In genomic region chr2:169693344-169693743, GRCh38 we compare ENCODE assay signal across 8 cellular contexts. TPM values are rescaled to one million over a fixed set of nuclear protein-coding genes. Genes with fewer than 3 reads are reported as not detected.
DNase-seq lines count a peak whose midpoint lies in the region; ATAC-seq and TF ChIP-seq lines count a peak whose summit lies in the region.

No MANE protein-coding gene starts in this region.

- WGBS in spleen, 5 donors = 16 to 21% (median 21%) methylated on average over 4 of the region's 4 CpGs

- intact Hi-C loops in spleen (cut with DNase I; ENCODE audit: low total_unique reads) = no loop called here

- H3K27me3 ChIP-seq in DND-41 (ENCODE audit: insufficient read depth, low read length, poor library complexity) (no peaks in the 10 kb centered on the region), Loucy (ENCODE audit: insufficient read depth, low read length, poor library complexity, severe bottlenecking) (no peaks in the 10 kb centered on the region), adipocyte (replicated peaks; ENCODE audit: control insufficient read depth, insufficient read depth, low read length) (no peaks in the 10 kb centered on the region), muscle layer of duodenum (ENCODE audit: low read depth, low read length) (no peaks in the 10 kb centered on the region), spleen (replicated peaks in 1 of 7) (no peaks in the 10 kb centered on the region)

- H3K4me1 ChIP-seq in DND-41 (ENCODE audit: insufficient read depth, low read length) (peaks cover 22% of the 10 kb centered on the region), Loucy (ENCODE audit: insufficient read depth, low read length, poor library complexity, severe bottlenecking) (peaks cover 12% of the 10 kb centered on the region), adipocyte (ENCODE audit: control insufficient read depth, insufficient read depth, low read length) (peaks cover 27% of the 10 kb centered on the region), muscle layer of duodenum (ENCODE audit: control insufficient read depth in 1 of 2, insufficient read depth in 2 of 2, low read length in 2 of 2) (peaks cover 0 to 7% of the 10 kb centered on the region in 2 donors), spleen (peaks cover 0 to 25% (median 18%) of the 10 kb centered on the region in 6 donors)

- no peak for DNase-seq in DND-41
- peak; percentile 56 for DNase-seq in adipocyte (ENCODE audit: low read depth)
- DNase-seq in spleen = no peak
- no peak for DNase-seq in HCEC 1CT
- DNase-seq in ecto neural progenitor cell (ENCODE audit: low spot score) = no peak

- H2AFZ ChIP-seq in DND-41 (ENCODE audit: low read depth, low read length) = no peak overlapping the region
- H2AFZ ChIP-seq in Loucy (ENCODE audit: low read length) = peak overlapping the region; percentile 91; the same call in 1 of the 2 replicates

- no peak for ATAC-seq in DND-41 (ENCODE audit: insufficient read depth, low read depth)
- no peak for ATAC-seq in HG02884 (IDR thresholded peaks at IDR 0.05; ENCODE audit: unreplicated experiment)

- H3K27ac ChIP-seq in DND-41 (ENCODE audit: low read length) (no peak overlapping the region), muscle layer of duodenum (ENCODE audit: low read length) (peak overlapping the region; percentile 90), spleen (peak overlapping the region in 1 of 8 donors; percentile 87)

- H4K20me1 ChIP-seq in DND-41 (ENCODE audit: insufficient read depth, low read length) (no peaks in the 10 kb centered on the region), Loucy (ENCODE audit: insufficient read depth, low read length, poor library complexity, severe bottlenecking) (no peaks in the 10 kb centered on the region)

- H3K4me2 ChIP-seq in DND-41 (ENCODE audit: insufficient read depth, low read length) (peak overlapping the region; percentile 96), Loucy (ENCODE audit: low read depth, low read length, poor library complexity, severe bottlenecking) (peak overlapping the region; percentile 77)

- TF ChIP-seq CTCF in DND-41 (IDR thresholded peaks at IDR 0.05; ENCODE audit: borderline replicate concordance, extremely low read depth, low read length, poor library complexity, severe bottlenecking) = peak; percentile 50
- TF ChIP-seq CTCF in Loucy (conservative IDR thresholded peaks at IDR 0.05; ENCODE audit: low read length) = peak; percentile 52
- TF ChIP-seq CTCF in spleen (IDR thresholded peaks at IDR 0.05 in 8 of 11, conservative IDR thresholded peaks at IDR 0.05 in 3 of 11) = no peak

- no peaks in the 10 kb centered on the region for H3K79me2 ChIP-seq in DND-41 (ENCODE audit: insufficient read depth, low read length)
- no peaks in the 10 kb centered on the region for H3K79me2 ChIP-seq in Loucy (ENCODE audit: insufficient read depth, low read length)

- H3K9me2 ChIP-seq in Loucy (replicated peaks; ENCODE audit: low read depth, low read length) = no peaks in the 10 kb centered on the region

- no peak for TF ChIP-seq POLR2A in spleen (IDR thresholded peaks at IDR 0.05)

- H3K9ac ChIP-seq in DND-41 (ENCODE audit: low read depth, low read length) = no peak overlapping the region
- no peak overlapping the region for H3K9ac ChIP-seq in Loucy (ENCODE audit: low read depth, low read length, poor library complexity, severe bottlenecking)
- peak overlapping the region; percentile 5 for H3K9ac ChIP-seq in adipocyte (ENCODE audit: low read length)

- H3K4me3 ChIP-seq in DND-41 (ENCODE audit: low read depth in 1 of 2, low read length in 2 of 2) = peak overlapping the region in 1 of 2 experiments; percentile 74; a peak in 1 of 4 replicates
- H3K4me3 ChIP-seq in Loucy (ENCODE audit: low read length, poor library complexity, severe bottlenecking) = peak overlapping the region; percentile 79
- H3K4me3 ChIP-seq in adipocyte (ENCODE audit: low read length) = peak overlapping the region; percentile 83
- H3K4me3 ChIP-seq in muscle layer of duodenum (ENCODE audit: low read depth in 1 of 2, low read length in 2 of 2) = peak overlapping the region; percentile 95 to 96
- no peak overlapping the region for H3K4me3 ChIP-seq in spleen

- H3K9me3 ChIP-seq in DND-41 (ENCODE audit: insufficient read depth, low read length, severe bottlenecking) (no peaks in the 10 kb centered on the region), Loucy (ENCODE audit: insufficient read depth, low read depth, low read length) (no peaks in the 10 kb centered on the region), adipocyte (ENCODE audit: control insufficient read depth, low read length) (no peaks in the 10 kb centered on the region), muscle layer of duodenum (ENCODE audit: control insufficient read depth in 1 of 2, low read length in 2 of 2) (no peaks in the 10 kb centered on the region), spleen (peaks cover 0 to 36% (median 26%) of the 10 kb centered on the region in 8 donors)

- H3K36me3 ChIP-seq in DND-41 (ENCODE audit: insufficient read depth, low read length) (no peaks in the 10 kb centered on the region), Loucy (ENCODE audit: insufficient read depth, low read length) (no peaks in the 10 kb centered on the region), adipocyte (ENCODE audit: control insufficient read depth, insufficient read depth, low read length, severe bottlenecking) (no peaks in the 10 kb centered on the region), muscle layer of duodenum (ENCODE audit: control insufficient read depth in 1 of 2, insufficient read depth in 2 of 2, low read length in 2 of 2) (no peaks in the 10 kb centered on the region), spleen (peaks cover 0 to 4% (median 0%) of the 10 kb centered on the region in 6 donors)

- H3F3A ChIP-seq in Loucy (ENCODE audit: low read depth) = no peaks in the 10 kb centered on the region

RNA-seq across cellular contexts. Expression of gene CFAP210, which starts 0.9 kb away (rescaled TPM):
- total RNA-seq in spleen = not detected
- under 1 TPM in 2 of 3 donors, not detected in 1; 0.09 to 0.15 TPM for polyA plus RNA-seq in spleen

RNA-seq across cellular contexts. Expression of gene PHOSPHO2, which starts 0.9 kb away (rescaled TPM):
- 1 to 10 TPM; 3.4 to 6.9 (median 4.4) TPM for total RNA-seq in spleen
- polyA plus RNA-seq in spleen = 1 to 10 TPM; 1.2 to 2.3 (median 2.1) TPM

RNA-seq across cellular contexts. Expression of gene KLHL23, which starts 40.3 kb away (rescaled TPM):
- 1 to 10 TPM; 1.4 to 3.3 (median 2.1) TPM for total RNA-seq in spleen
- 1 to 10 TPM in 1 of 3 donors, under 1 TPM in 2; 0.48 to 1.4 (median 0.86) TPM for polyA plus RNA-seq in spleen

Comparison
In these comparisons a context has a peak if more than half of its experiments do, and no peak if none do; other contexts are left out.
1. H3K4me3 ChIP-seq: peak in Loucy (single experiment), adipocyte (single experiment) and muscle layer of duodenum (2 of 2); none in spleen (0 of 8).
2. CTCF ChIP-seq: peak in DND-41 (single experiment) and Loucy (single experiment); none in spleen (0 of 11).